Comparison of ENCODE assay signal across 9 cellular contexts in the genomic region with DNA sequence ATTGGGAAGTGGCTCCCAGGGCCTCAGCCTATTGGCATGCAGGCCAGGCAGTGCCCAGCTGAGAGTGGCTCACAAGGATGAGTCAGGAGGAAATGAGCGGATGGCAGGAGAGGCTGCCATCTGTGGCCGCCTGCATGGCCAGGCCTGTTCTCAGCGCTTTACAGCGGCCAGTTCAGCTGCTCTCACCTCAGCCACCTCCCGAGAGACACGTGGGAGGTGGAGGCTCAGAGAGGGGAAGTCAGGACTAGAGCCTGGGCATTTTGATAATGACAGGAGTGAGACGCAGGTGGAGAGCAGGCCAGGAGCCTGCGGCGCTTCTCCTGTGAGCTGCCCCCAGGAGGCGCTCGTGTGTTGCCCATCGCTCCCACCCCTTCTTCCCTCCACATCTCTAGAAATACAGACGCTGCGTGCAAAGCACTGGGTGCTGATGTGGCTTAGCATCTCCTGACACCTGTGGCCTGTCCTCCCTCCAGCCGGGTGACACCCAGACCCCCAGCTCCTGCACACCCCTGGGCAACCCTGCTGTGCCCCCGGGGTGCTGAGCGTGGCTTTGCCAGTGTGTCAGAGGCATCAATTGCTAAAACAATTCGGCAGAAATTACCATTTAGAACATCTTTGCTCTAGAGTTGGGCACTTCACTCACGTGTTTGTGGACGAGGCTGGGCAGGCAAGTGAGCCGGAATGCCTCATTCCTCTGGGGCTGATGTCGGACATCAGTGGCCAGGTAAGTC. TPM values are rescaled to one million over a fixed set of nuclear protein-coding genes. Genes with fewer than 3 reads are reported as not detected.
DNase-seq lines count a peak whose midpoint lies in the region; ATAC-seq and TF ChIP-seq lines count a peak whose summit lies in the region.
"Had no signal": no experiment of that assay in that cellular context is flagged by ENCODE, and none has a peak within 500 bp of the region (broad histone marks: within the 10 kb centered on the region; RNA-seq: fewer than 3 reads in every experiment).

No MANE protein-coding gene starts in this region.

- TF ChIP-seq CTCF in Caco-2 (IDR thresholded peaks at IDR 0.05; ENCODE audit: insufficient read depth in 1 of 2, low read depth in 1 of 2, low read length in 1 of 2, severe bottlenecking in 1 of 2, unreplicated experiment in 1 of 2) = peak; percentile 79 to 85
- TF ChIP-seq CTCF in PC-9 (conservative IDR thresholded peaks at IDR 0.05) = peak; percentile 95
- TF ChIP-seq CTCF in fibroblast of the aortic adventitia (IDR thresholded peaks at IDR 0.05; ENCODE audit: insufficient read depth, low read length) = peak; percentile 43
- TF ChIP-seq CTCF in uterus (IDR thresholded peaks at IDR 0.05) = peak in 3 of 4 experiments; percentile 20 to 41 (median 40)

- no peak for TF ChIP-seq POLR2A in uterus (IDR thresholded peaks at IDR 0.05)

- H3K27ac Mint-ChIP-seq in Caco-2 (ENCODE audit: unreplicated experiment) = no peak overlapping the region

- H3K36me3 ChIP-seq in Caco-2 (ENCODE audit: control insufficient read depth, insufficient read depth, low read length) (no peaks in the 10 kb centered on the region), PC-9 (ENCODE audit: low read depth) (no peaks in the 10 kb centered on the region), uterus (no peaks in the 10 kb centered on the region)
- H3K36me3 ChIP-seq: SJSA1 had no signal

- intact Hi-C loops in Caco-2 (cut with micrococcal nuclease; ENCODE audit: unreplicated experiment) = loop anchor here (1.0 to 5.0 kb wide), 2 partner anchors 47 to 61 kb away; no protein-coding TSS in a partner anchor
- intact Hi-C loops in PC-9 (cut with micrococcal nuclease; ENCODE audit: unreplicated experiment) = loop anchor here (1.0 to 10.0 kb wide), 7 partner anchors 9 to 471 kb away; partner anchors contain the start of gene SELENOO
- intact Hi-C loops in uterus (cut with DNase I; ENCODE audit: low total_unique reads) = no loop called here

- peak overlapping the region; percentile 29 for H3K4me2 ChIP-seq in PC-9

- peaks cover 11% of the 10 kb centered on the region for H3F3A ChIP-seq in PC-9 (ENCODE audit: insufficient read depth, low read depth)

- BruUV-seq in Caco-2 (replicated peaks; lab: Mats Ljungman, UMichigan) = no TSS peak
- BruUV-seq in PC-9 (replicated peaks; lab: Mats Ljungman, UMichigan) = no TSS peak

- no peaks in the 10 kb centered on the region for H3K9me3 Mint-ChIP-seq in Caco-2 (ENCODE audit: unreplicated experiment)

- H3K9me3 ChIP-seq in Caco-2 = no peaks in the 10 kb centered on the region
- H3K9me3 ChIP-seq in PC-9 (ENCODE audit: insufficient read depth, low read depth) = no peaks in the 10 kb centered on the region
- H3K9me3 ChIP-seq in uterus = no peaks in the 10 kb centered on the region
- H3K9me3 ChIP-seq: SJSA1 had no signal

- no peak overlapping the region for H3K4me3 Mint-ChIP-seq in Caco-2 (ENCODE audit: unreplicated experiment)

- no peaks in the 10 kb centered on the region for H3K9me2 ChIP-seq in PC-9 (ENCODE audit: insufficient read depth)

- H3K27me3 ChIP-seq in Caco-2 (replicated peaks; ENCODE audit: control insufficient read depth, insufficient read depth, low read length) (no peaks in the 10 kb centered on the region), PC-9 (ENCODE audit: insufficient read depth, low read depth) (peaks cover 4% of the 10 kb centered on the region; the same call in 1 of the 2 replicates), uterus (no peaks in the 10 kb centered on the region)
- H3K27me3 ChIP-seq: SJSA1 had no signal

- CTCF ChIA-PET in Caco-2 (lab: Charles Lee) = no interaction called here
- CTCF ChIA-PET in PC-9 (lab: Charles Lee) = interaction anchor here (0.5 to 1.3 kb wide), 8 partner anchors 22 to 378 kb away, joined by 3 to 5 read pairs (median 3); partner anchors contain the start of genes PANX2 and SELENOO

- H4K20me1 ChIP-seq in PC-9 (ENCODE audit: insufficient read depth) = no peaks in the 10 kb centered on the region

- H3K27ac ChIP-seq in PC-9 (no peak overlapping the region), uterus (no peak overlapping the region)
- H3K27ac ChIP-seq: SJSA1 had no signal

- H3K4me1 ChIP-seq in Caco-2 (peaks cover 7% of the 10 kb centered on the region; the same call in 1 of the 2 replicates), PC-9 (replicated peaks; ENCODE audit: insufficient read depth) (no peaks in the 10 kb centered on the region), uterus (no peaks in the 10 kb centered on the region)
- H3K4me1 ChIP-seq: SJSA1 had no signal

- no peaks in the 10 kb centered on the region for H3K36me3 Mint-ChIP-seq in Caco-2 (ENCODE audit: insufficient read depth, unreplicated experiment)

- no peaks in the 10 kb centered on the region for H3K27me3 Mint-ChIP-seq in Caco-2 (ENCODE audit: insufficient read depth, unreplicated experiment)

- ATAC-seq in HG02642 (IDR thresholded peaks at IDR 0.05; ENCODE audit: poor library complexity, unreplicated experiment) (peak; percentile 68), GM21515 (IDR thresholded peaks at IDR 0.05; ENCODE audit: unreplicated experiment) (no peak)

- peaks cover 15% of the 10 kb centered on the region for H3K4me1 Mint-ChIP-seq in Caco-2 (ENCODE audit: low read depth, unreplicated experiment)

- DNase-seq in Caco-2 = peak in 1 of 2 experiments; percentile 65
- DNase-seq in PC-9 = peak; percentile 86 to 89
- peak; percentile 82 for DNase-seq in activated T-cell treated with anti-CD3 and anti-CD28 coated beads, Interleukin-2, amount 50 U/mL, for 1 hour
- no peak for DNase-seq in fibroblast of the aortic adventitia (ENCODE audit: low read depth)
- DNase-seq in pons (ENCODE audit: low spot score) = peak; percentile 19
- no peak for DNase-seq in uterus

- no peaks in the 10 kb centered on the region for H3K79me2 ChIP-seq in PC-9 (ENCODE audit: low read depth)

- no peak overlapping the region for H3K4me3 ChIP-seq in Caco-2 (ENCODE audit: low read depth, low read length)
- H3K4me3 ChIP-seq in PC-9 = no peak overlapping the region
- H3K4me3 ChIP-seq in fibroblast of the aortic adventitia (ENCODE audit: low read depth, low read length) = no peak overlapping the region
- no peak overlapping the region for H3K4me3 ChIP-seq in uterus
- H3K4me3 ChIP-seq: SJSA1 had no signal

- POLR2A ChIA-PET in Caco-2 (lab: Charles Lee) (no interaction called here), PC-9 (lab: Charles Lee; ENCODE audit: unreplicated experiment) (interaction anchor here (0.6 kb wide), 1 partner anchor 231 kb away, joined by 5 read pairs; the partner anchor contains the start of genes ALG12 and CRELD2)

- H2AFZ ChIP-seq in PC-9 = no peak overlapping the region

RNA-seq across cellular contexts. Expression of gene PANX2, which starts 21.4 kb away (rescaled TPM):
- total RNA-seq in Caco-2 (2022) = 2.2 and 2.6 TPM in 2 replicates
- total RNA-seq in PC-9 (2021) = 46.3 and 51.7 TPM in 2 replicates
- 0.90 TPM in 2 replicates for total RNA-seq in fibroblast of the aortic adventitia (ENCODE audit: low replicate concordance)
- total RNA-seq in uterus = under 1 TPM in 2 of 4 donors, not detected in 2; 0.35 to 0.43 TPM

RNA-seq across cellular contexts. Expression of gene TRABD, which starts 36.6 kb away (rescaled TPM):
- total RNA-seq in Caco-2 (2022) (33.5 and 35.0 TPM in 2 replicates), PC-9 (2021) (68.2 and 78.8 TPM in 2 replicates), fibroblast of the aortic adventitia (ENCODE audit: low replicate concordance) (15.5 and 16.8 TPM in 2 replicates), uterus (10 to 100 TPM in 3 of 4 donors, 1 to 10 TPM in 1; 9.5 to 37.3 (median 15.0) TPM)

RNA-seq across cellular contexts. Expression of gene SELENOO, which starts 51.7 kb away (rescaled TPM):
- total RNA-seq in Caco-2 (2022) (29.3 and 29.5 TPM in 2 replicates), PC-9 (2021) (27.4 and 36.2 TPM in 2 replicates), fibroblast of the aortic adventitia (ENCODE audit: low replicate concordance) (15.5 and 17.3 TPM in 2 replicates), uterus (10 to 100 TPM in 2 of 4 donors, 1 to 10 TPM in 2; 1.5 to 22.1 (median 10.0) TPM)

RNA-seq across cellular contexts. Expression of gene MOV10L1, which starts 59.4 kb away (rescaled TPM):
- total RNA-seq in Caco-2 (2022) = 0.30 TPM in 1 of 2 replicates, not detected in the other
- not detected in 2 replicates for total RNA-seq in PC-9 (2021)
- 5.1 and 12.0 TPM in 2 replicates for total RNA-seq in fibroblast of the aortic adventitia (ENCODE audit: low replicate concordance)
- total RNA-seq in uterus = 1 to 10 TPM in 2 of 4 donors, not detected in 2; 1.8 to 3.4 TPM

Comparison
In these comparisons a context has a peak if more than half of its experiments do, and no peak if none do; other contexts are left out.
1. DNase-seq: peak in PC-9 (2 of 2), activated T-cell treated with anti-CD3 and anti-CD28 coated beads, Interleukin-2, amount 50 U/mL, for 1 hour (single experiment) and pons (single experiment); none in fibroblast of the aortic adventitia (single experiment) and uterus (0 of 2).
2. CTCF ChIP-seq: peak in every context shown above with its lines; median percentile 95 in PC-9; 82 in Caco-2; 43 in fibroblast of the aortic adventitia; 40 in uterus.
3. RNA of gene PANX2, which starts 21.4 kb away (total RNA-seq): 46.3 to 51.7 TPM in PC-9; 2.2 to 2.6 TPM in Caco-2, 0.90 TPM in fibroblast of the aortic adventitia and 0.35 to 0.43 TPM in uterus; every median in the first group is over 10 times any median in the second.